In genomic region chr11:119338318-119338890, GRCh38 we compare ENCODE assay signal across 1 cellular context.
TF ChIP-seq lines count a peak whose summit lies in the region.

No MANE protein-coding gene starts in this region.

TF ChIP-seq in K562, 482 proteins besides CTCF, POLR2A, EP300 and RAD21 (continued from another document):
- TF ChIP-seq UBTF (IDR thresholded peaks at IDR 0.05; ENCODE audit: borderline replicate concordance in 1 of 2, low read depth in 2 of 2, low read length in 2 of 2): no peak
- no peak for TF ChIP-seq ATF1 (CRISPR knock-in tag; IDR thresholded peaks at IDR 0.05)
- TF ChIP-seq ATF1 (tag; IDR thresholded peaks at IDR 0.05): peak; percentile 30; the same call in 1 of the 2 replicates
- no peak for TF ChIP-seq LCOR (CRISPR knock-in tag; IDR thresholded peaks at IDR 0.05)
- 0 out of 2 replicates have a peak, but pooled peaks have one; percentile 46 for TF ChIP-seq MYNN (IDR thresholded peaks at IDR 0.05)
- no peak for TF ChIP-seq MYNN (CRISPR knock-in tag; IDR thresholded peaks at IDR 0.05)
- TF ChIP-seq FOXK1 (CRISPR knock-in tag; IDR thresholded peaks at IDR 0.05; ENCODE audit: borderline replicate concordance): no peak
- TF ChIP-seq PHF21A (IDR thresholded peaks at IDR 0.05; ENCODE audit: borderline replicate concordance, low read depth): no peak
- no peak for TF ChIP-seq ZNF347 (CRISPR knock-in tag; IDR thresholded peaks at IDR 0.05; ENCODE audit: low read depth)
- TF ChIP-seq RBM39 (optimal IDR thresholded peaks at IDR 0.05; ENCODE audit: low read depth, low read length): no peak
- no peak for TF ChIP-seq PHTF2 (CRISPR knock-in tag; IDR thresholded peaks at IDR 0.05)
- TF ChIP-seq E4F1 (CRISPR knock-in tag; IDR thresholded peaks at IDR 0.05; ENCODE audit: borderline replicate concordance): no peak
- TF ChIP-seq EGR1 (conservative IDR thresholded peaks at IDR 0.05): no peak
- TF ChIP-seq CHD4 (IDR thresholded peaks at IDR 0.05; ENCODE audit: insufficient read depth, insufficient replicate concordance, low read depth, low read length, poor library complexity, severe bottlenecking): no peak
- no peak for TF ChIP-seq SMAD3 (CRISPR knock-in tag; conservative IDR thresholded peaks at IDR 0.05)
- no peak for TF ChIP-seq RNF2 (IDR thresholded peaks at IDR 0.05)
- TF ChIP-seq NCOA2 (IDR thresholded peaks at IDR 0.05; ENCODE audit: partially characterized antibody in 2 of 2): no peak
- no peak for TF ChIP-seq SIX5 (IDR thresholded peaks at IDR 0.05; ENCODE audit: borderline replicate concordance in 1 of 2, insufficient read depth in 1 of 2, low read depth in 1 of 2, low read length in 2 of 2)
TF ChIP-seq in K562: peak in this region for 33.
